In genomic region chr2:217204358-217204757, GRCh38 we compare ENCODE assay signal across 21 cellular contexts.
DNase-seq lines count a peak whose midpoint lies in the region; ATAC-seq and TF ChIP-seq lines count a peak whose summit lies in the region.
"Had no signal": no experiment of that assay in that cellular context is flagged by ENCODE, and none has a peak within 500 bp of the region (broad histone marks: within the 10 kb centered on the region; RNA-seq: fewer than 3 reads in every experiment).

No MANE protein-coding gene starts in this region.

- H3K4me3 ChIP-seq in AG10803 (ENCODE audit: low read length), result no peak overlapping the region
- no peak overlapping the region for H3K4me3 ChIP-seq in choroid plexus epithelial cell (ENCODE audit: low read depth, low read length)
- H3K4me3 ChIP-seq: ascending aorta, lung, neural progenitor cell had no signal

- H3K9me3 Mint-ChIP-seq in immature natural killer cell, result peaks cover 0 to 1% (median 0%) of the 10 kb centered on the region in 6 donors

- TF ChIP-seq CTCF in AG10803 (conservative IDR thresholded peaks at IDR 0.05; ENCODE audit: low read length), result no peak
- no peak for TF ChIP-seq CTCF in choroid plexus epithelial cell (conservative IDR thresholded peaks at IDR 0.05; ENCODE audit: low read depth, low read length)

- no peaks in the 10 kb centered on the region for H3K36me3 Mint-ChIP-seq in immature natural killer cell
- H3K36me3 Mint-ChIP-seq: neural progenitor cell had no signal

- no peaks in the 10 kb centered on the region for H3K4me1 Mint-ChIP-seq in immature natural killer cell
- H3K4me1 Mint-ChIP-seq: activated CD4-positive, alpha-beta T cell treated with anti-CD3 and anti-CD28 coated beads, Interleukin-2, amount 10 ng/mL, durations not matched to agents 7 days and 5 days had no signal

- no peak overlapping the region for H3K27ac Mint-ChIP-seq in immature natural killer cell
- H3K27ac Mint-ChIP-seq: activated CD4-positive, alpha-beta T cell treated with anti-CD3 and anti-CD28 coated beads, Interleukin-2, amount 10 ng/mL, durations not matched to agents 7 days and 5 days; activated naive CD4-positive, alpha-beta T cell treated with anti-CD3 and anti-CD28 coated beads, Interleukin-2, amount 50 U/mL, for 72 hours; neural progenitor cell; T-helper 1 cell treated with Interleukin-12 subunit alpha and Interleukin-12 subunit beta and Interleukin-4 antibody, amounts not matched to agents 30 μg/mL and 1 μg/mL, for 36 hours had no signal

- H3K27me3 Mint-ChIP-seq in immature natural killer cell (ENCODE audit: low read depth in 3 of 3), result peaks cover 0 to 13% (median 7%) of the 10 kb centered on the region in 3 donors

- no peak for ATAC-seq in GM19324 (IDR thresholded peaks at IDR 0.05; ENCODE audit: low FRiP score, unreplicated experiment)
- ATAC-seq: activated naive CD4-positive, alpha-beta T cell treated with anti-CD3 and anti-CD28 coated beads, Interleukin-2, amount 50 U/mL, for 72 hours; esophagus mucosa had no signal

- H3K4me3 Mint-ChIP-seq in immature natural killer cell, result no peak overlapping the region
- H3K4me3 Mint-ChIP-seq: activated CD4-positive, alpha-beta T cell treated with anti-CD3 and anti-CD28 coated beads, Interleukin-2, amount 10 ng/mL, durations not matched to agents 7 days and 5 days; neural progenitor cell; T-helper 1 cell treated with Interleukin-12 subunit alpha and Interleukin-12 subunit beta and Interleukin-4 antibody, amounts not matched to agents 30 μg/mL and 1 μg/mL, for 36 hours had no signal

- DNase-seq in AG10803 (ENCODE audit: low read depth) (peak; percentile 43), LHCN-M2 (ENCODE audit: low read depth) (peak; percentile 56), choroid plexus epithelial cell (ENCODE audit: low read depth) (peak; percentile 81), hepatic stellate cell (ENCODE audit: low spot score) (peak; percentile 21), 8988T (no peak), immature natural killer cell (no peak), inferior parietal cortex (ENCODE audit: extremely low spot score) (no peak)
- DNase-seq: ACHN; activated CD4-positive, alpha-beta T cell treated with anti-CD3 and anti-CD28 coated beads, Interleukin-2, amount 10 ng/mL, durations not matched to agents 7 days and 5 days; effector CD8-positive, alpha-beta T cell; islet precursor cell; NCI-H1105; NCI-H2081; NCI-H446 had no signal

Comparison
In these comparisons a context has a peak if more than half of its experiments do, and no peak if none do; other contexts are left out.
1. DNase-seq: peak in AG10803 (single experiment), LHCN-M2 (single experiment), choroid plexus epithelial cell (single experiment) and hepatic stellate cell (single experiment); none in 8988T (single experiment), immature natural killer cell (0 of 3) and inferior parietal cortex (single experiment).